ENCODE assay signal across 18 cellular contexts in the genomic region with DNA sequence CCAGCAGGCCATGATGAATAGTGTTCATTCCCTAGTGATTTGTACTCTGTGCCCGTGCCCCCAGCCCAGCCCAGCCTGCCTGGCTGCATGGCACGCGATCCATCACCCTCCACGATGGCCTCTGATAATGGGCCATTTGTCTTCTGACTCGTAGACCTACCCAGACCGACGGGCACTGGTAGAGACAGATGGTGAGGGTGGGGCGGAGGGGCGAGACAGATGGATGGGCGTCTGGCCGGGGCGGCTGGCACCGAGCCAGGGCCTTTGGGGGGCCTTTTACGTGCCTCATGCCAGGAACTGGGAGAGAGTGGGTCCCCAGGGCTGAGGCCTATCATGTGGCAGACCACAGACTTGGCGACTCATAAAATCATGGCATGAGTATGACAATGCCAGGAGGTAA. TPM values are rescaled to one million over a fixed set of nuclear protein-coding genes. Genes with fewer than 3 reads are reported as not detected.
DNase-seq lines count a peak whose midpoint lies in the region; ATAC-seq lines count a peak whose summit lies in the region.
"Had no signal": no experiment of that assay in that cellular context is flagged by ENCODE, and none has a peak within 500 bp of the region (broad histone marks: within the 10 kb centered on the region; RNA-seq: fewer than 3 reads in every experiment).

No MANE protein-coding gene starts in this region.

- ATAC-seq in HG03097 (IDR thresholded peaks at IDR 0.05; ENCODE audit: low FRiP score, unreplicated experiment): no peak
- ATAC-seq: T-cell had no signal

- DNase-seq in D341Med (ENCODE audit: low spot score): peak; percentile 93
- DNase-seq in NCI-H1694 (lab: John Stamatoyannopoulos, UW): peak; percentile 76
- DNase-seq in NCI-H69 (lab: John Stamatoyannopoulos, UW): peak; percentile 99
- DNase-seq in renal cortical epithelial cell (ENCODE audit: low read depth): peak; percentile 8
- DNase-seq in HUDEP-2 (lab: John Stamatoyannopoulos, UW; ENCODE audit: unreplicated experiment in 76 of 76): no peak
- DNase-seq in HPDE6-E6E7 (ENCODE audit: extremely low spot score): no peak
- DNase-seq: ACHN, AML-193, COR-L47, HFFc6, NCI-H1417, NCI-H2029, NCI-H2227 treated with DMSO at 0.1 percent for 48 hours, NCI-H774, PC-9, T-cell had no signal

RNA-seq across cellular contexts. Expression of gene CRHR1, which starts 25.4 kb away (rescaled TPM):
- not detected in 2 replicates for total RNA-seq in renal cortical epithelial cell
- total RNA-seq: HFFc6, HT-29, PC-9, T-cell had no signal

RNA-seq across cellular contexts. Expression of gene SPPL2C, which starts 35.2 kb away (rescaled TPM):
- not detected in 2 replicates for total RNA-seq in renal cortical epithelial cell
- total RNA-seq: HFFc6, HT-29, PC-9, T-cell had no signal

Comparison
In these comparisons a context has a peak if more than half of its experiments do, and no peak if none do; other contexts are left out.
1. DNase-seq: peak in D341Med (single experiment), NCI-H1694 (single experiment), NCI-H69 (single experiment) and renal cortical epithelial cell (single experiment); none in HUDEP-2 (0 of 76) and HPDE6-E6E7 (single experiment).